Comparison of ENCODE assay signal across 1 cellular context in genomic region chr1:151680812-151681211, GRCh38.
TF ChIP-seq lines count a peak whose summit lies in the region.

No MANE protein-coding gene starts in this region.

TF ChIP-seq in HCT116, 20 proteins besides CTCF, POLR2A, EP300 and RAD21 (continued from another document):
- TF ChIP-seq POLR2AphosphoS5 (IDR thresholded peaks at IDR 0.05; ENCODE audit: low read depth, low read length), result peak; percentile 60
- no peak for TF ChIP-seq ZFX (IDR thresholded peaks at IDR 0.05)
- TF ChIP-seq JUND (IDR thresholded peaks at IDR 0.05), result peak; percentile 78
- TF ChIP-seq, protein P1, sequence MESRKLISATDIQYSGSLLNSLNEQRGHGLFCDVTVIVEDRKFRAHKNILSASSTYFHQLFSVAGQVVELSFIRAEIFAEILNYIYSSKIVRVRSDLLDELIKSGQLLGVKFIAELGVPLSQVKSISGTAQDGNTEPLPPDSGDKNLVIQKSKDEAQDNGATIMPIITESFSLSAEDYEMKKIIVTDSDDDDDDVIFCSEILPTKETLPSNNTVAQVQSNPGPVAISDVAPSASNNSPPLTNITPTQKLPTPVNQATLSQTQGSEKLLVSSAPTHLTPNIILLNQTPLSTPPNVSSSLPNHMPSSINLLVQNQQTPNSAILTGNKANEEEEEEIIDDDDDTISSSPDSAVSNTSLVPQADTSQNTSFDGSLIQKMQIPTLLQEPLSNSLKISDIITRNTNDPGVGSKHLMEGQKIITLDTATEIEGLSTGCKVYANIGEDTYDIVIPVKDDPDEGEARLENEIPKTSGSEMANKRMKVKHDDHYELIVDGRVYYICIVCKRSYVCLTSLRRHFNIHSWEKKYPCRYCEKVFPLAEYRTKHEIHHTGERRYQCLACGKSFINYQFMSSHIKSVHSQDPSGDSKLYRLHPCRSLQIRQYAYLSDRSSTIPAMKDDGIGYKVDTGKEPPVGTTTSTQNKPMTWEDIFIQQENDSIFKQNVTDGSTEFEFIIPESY (IDR thresholded peaks at IDR 0.05; ENCODE audit: extremely low read depth, insufficient replicate concordance, low read length), result no peak
- no peak for TF ChIP-seq EGR1 (IDR thresholded peaks at IDR 0.05; ENCODE audit: low read depth)
- TF ChIP-seq TCF7L2 (IDR thresholded peaks at IDR 0.05; ENCODE audit: borderline replicate concordance, extremely low read depth, insufficient read depth, insufficient read length), result no peak
- TF ChIP-seq CBX3 (IDR thresholded peaks at IDR 0.05; ENCODE audit: low read depth), result peak; percentile 76; the same call in 1 of the 2 replicates
- peak; percentile 43; the same call in 1 of the 2 replicates for TF ChIP-seq MAX (IDR thresholded peaks at IDR 0.05)
- TF ChIP-seq EZH2 (IDR thresholded peaks at IDR 0.05), result no peak
- TF ChIP-seq ELF1 (IDR thresholded peaks at IDR 0.05; ENCODE audit: borderline replicate concordance, low read depth), result no peak
- TF ChIP-seq ZNF274 (IDR thresholded peaks at IDR 0.05; ENCODE audit: low read depth, low read length), result no peak
TF ChIP-seq in HCT116: peak in this region for 9.
